Comparison of ENCODE assay signal across 15 cellular contexts in the genomic region with DNA sequence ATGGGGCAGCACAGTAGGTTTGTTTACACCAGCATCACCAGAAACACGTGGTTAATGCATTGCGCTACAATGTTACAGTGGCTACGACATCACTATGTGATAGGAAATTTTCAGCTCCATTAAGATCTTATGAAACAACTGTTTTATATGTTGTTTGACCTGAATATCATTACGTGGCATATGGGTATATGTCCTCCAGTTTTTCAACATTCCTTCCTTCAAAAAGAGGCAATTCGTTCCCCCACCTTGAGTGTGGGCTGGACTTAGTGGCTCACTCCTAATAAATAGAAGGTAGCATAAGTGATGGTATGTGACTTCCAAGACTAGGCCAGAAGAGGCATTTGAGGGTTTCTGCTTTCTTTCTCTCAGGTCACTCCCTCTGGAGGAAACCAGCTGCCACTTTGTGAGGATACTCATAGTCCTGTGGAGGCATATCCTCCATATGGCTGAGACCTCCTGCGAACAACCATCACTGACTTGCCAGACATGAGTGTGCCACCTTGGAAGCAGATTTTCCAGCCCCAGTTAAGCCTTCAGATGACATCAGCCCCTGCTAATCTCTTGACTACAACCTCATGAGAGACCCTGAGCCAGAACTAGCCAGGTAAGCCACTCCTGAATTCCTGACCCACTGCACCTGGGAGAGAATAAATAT. TPM values are rescaled to one million over a fixed set of nuclear protein-coding genes. Genes with fewer than 3 reads are reported as not detected.
DNase-seq lines count a peak whose midpoint lies in the region; ATAC-seq lines count a peak whose summit lies in the region.
"Had no signal": no experiment of that assay in that cellular context is flagged by ENCODE, and none has a peak within 500 bp of the region (broad histone marks: within the 10 kb centered on the region; RNA-seq: fewer than 3 reads in every experiment).

No MANE protein-coding gene starts in this region.

- H3K27me3 Mint-ChIP-seq in activated naive CD8-positive, alpha-beta T cell = no peaks in the 10 kb centered on the region
- H3K27me3 Mint-ChIP-seq in activated naive CD8-positive, alpha-beta T cell treated with anti-CD3 and anti-CD28 coated beads, Interleukin-2, amount 50 U/mL, for 24 hours = no peaks in the 10 kb centered on the region
- no peaks in the 10 kb centered on the region for H3K27me3 Mint-ChIP-seq in T-cell
- no peaks in the 10 kb centered on the region for H3K27me3 Mint-ChIP-seq in naive thymus-derived CD8-positive, alpha-beta T cell

- POLR2A ChIA-PET in T-cell (lab: Charles Lee) = no interaction called here
- POLR2A ChIA-PET in naive thymus-derived CD8-positive, alpha-beta T cell (lab: Charles Lee) = no interaction called here

- H3K36me3 Mint-ChIP-seq in activated naive CD8-positive, alpha-beta T cell = peaks cover 4% of the 10 kb centered on the region
- H3K36me3 Mint-ChIP-seq in activated naive CD8-positive, alpha-beta T cell treated with anti-CD3 and anti-CD28 coated beads, Interleukin-2, amount 50 U/mL, for 24 hours (ENCODE audit: low read depth) = no peaks in the 10 kb centered on the region
- peaks cover 9% of the 10 kb centered on the region for H3K36me3 Mint-ChIP-seq in T-cell
- H3K36me3 Mint-ChIP-seq in naive thymus-derived CD8-positive, alpha-beta T cell = peaks cover 1 to 5% (median 3%) of the 10 kb centered on the region in 3 donors
- H3K36me3 Mint-ChIP-seq in activated naive CD4-positive, alpha-beta T cell treated with anti-CD3 and anti-CD28 coated beads, Interleukin-2, amount 50 U/mL, for 72 hours = peaks cover 6 to 7% of the 10 kb centered on the region in 2 donors

- H3K9me3 Mint-ChIP-seq in activated naive CD8-positive, alpha-beta T cell (ENCODE audit: low read depth) = no peaks in the 10 kb centered on the region
- H3K9me3 Mint-ChIP-seq in activated naive CD8-positive, alpha-beta T cell treated with anti-CD3 and anti-CD28 coated beads, Interleukin-2, amount 50 U/mL, for 24 hours = no peaks in the 10 kb centered on the region
- no peaks in the 10 kb centered on the region for H3K9me3 Mint-ChIP-seq in T-cell
- peaks cover 0 to 4% (median 0%) of the 10 kb centered on the region in 9 donors for H3K9me3 Mint-ChIP-seq in naive thymus-derived CD8-positive, alpha-beta T cell
- H3K9me3 Mint-ChIP-seq in activated naive CD4-positive, alpha-beta T cell treated with anti-CD3 and anti-CD28 coated beads, Interleukin-2, amount 50 U/mL, for 72 hours = no peaks in the 10 kb centered on the region

- ATAC-seq in activated naive CD8-positive, alpha-beta T cell treated with anti-CD3 and anti-CD28 coated beads, Interleukin-2, amount 50 U/mL, for 24 hours = no peak
- ATAC-seq in T-cell (replicated peaks in 1 of 4) (no peak), HG02642 (IDR thresholded peaks at IDR 0.05; ENCODE audit: poor library complexity, unreplicated experiment) (no peak)
- no peak for ATAC-seq in naive thymus-derived CD8-positive, alpha-beta T cell
- no peak for ATAC-seq in activated naive CD4-positive, alpha-beta T cell treated with anti-CD3 and anti-CD28 coated beads, Interleukin-2, amount 50 U/mL, for 72 hours
- ATAC-seq: A549 had no signal

- H3K4me3 Mint-ChIP-seq in activated naive CD8-positive, alpha-beta T cell = peak overlapping the region; percentile 59
- H3K4me3 Mint-ChIP-seq in activated naive CD8-positive, alpha-beta T cell treated with anti-CD3 and anti-CD28 coated beads, Interleukin-2, amount 50 U/mL, for 24 hours = no peak overlapping the region
- peak overlapping the region; percentile 8 to 69 (median 22) for H3K4me3 Mint-ChIP-seq in T-cell
- peak overlapping the region in 6 of 10 donors; percentile 16 to 81 (median 60) for H3K4me3 Mint-ChIP-seq in naive thymus-derived CD8-positive, alpha-beta T cell

- CTCF ChIA-PET in T-cell (lab: Charles Lee) = interaction anchor here (0.6 to 0.7 kb wide), 2 partner anchors 18 to 316 kb away, joined by 3 to 4 read pairs; no protein-coding TSS in a partner anchor

- no peak for DNase-seq in activated naive CD8-positive, alpha-beta T cell treated with anti-CD3 and anti-CD28 coated beads, Interleukin-2, amount 50 U/mL, for 24 hours
- no peak for DNase-seq in T-cell
- no peak for DNase-seq in naive thymus-derived CD8-positive, alpha-beta T cell
- no peak for DNase-seq in activated naive CD4-positive, alpha-beta T cell treated with anti-CD3 and anti-CD28 coated beads, Interleukin-2, amount 50 U/mL, for 72 hours (ENCODE audit: low spot score in 2 of 2)
- DNase-seq in NAMALWA (ENCODE audit: low spot score) = no peak
- DNase-seq: DMS153; HCEC 1CT; NCI-H1436 treated with DMSO at 0.1 percent for 48 hours; NCI-H2081 treated with DMSO at 0.1 percent for 48 hours; NCI-H524 treated with DMSO at 0.1 percent for 48 hours; NK-92 treated with Interleukin-12 subunit alpha and Interleukin-12 subunit beta, amount 100 ng/mL, for 24 hours; OCI-M1 had no signal

- H3K4me1 Mint-ChIP-seq in activated naive CD8-positive, alpha-beta T cell (ENCODE audit: low read depth) = peaks cover 32% of the 10 kb centered on the region
- peaks cover 30% of the 10 kb centered on the region for H3K4me1 Mint-ChIP-seq in activated naive CD8-positive, alpha-beta T cell treated with anti-CD3 and anti-CD28 coated beads, Interleukin-2, amount 50 U/mL, for 24 hours
- peaks cover 28 to 36% (median 33%) of the 10 kb centered on the region in 3 donors for H3K4me1 Mint-ChIP-seq in T-cell
- peaks cover 23 to 35% (median 26%) of the 10 kb centered on the region in 4 donors for H3K4me1 Mint-ChIP-seq in naive thymus-derived CD8-positive, alpha-beta T cell

- no peak overlapping the region for H3K27ac Mint-ChIP-seq in activated naive CD8-positive, alpha-beta T cell
- H3K27ac Mint-ChIP-seq in activated naive CD8-positive, alpha-beta T cell treated with anti-CD3 and anti-CD28 coated beads, Interleukin-2, amount 50 U/mL, for 24 hours = no peak overlapping the region
- H3K27ac Mint-ChIP-seq in T-cell = peak overlapping the region; percentile 15 to 30
- peak overlapping the region in 6 of 10 donors; percentile 10 to 56 (median 40) for H3K27ac Mint-ChIP-seq in naive thymus-derived CD8-positive, alpha-beta T cell
- no peak overlapping the region for H3K27ac Mint-ChIP-seq in activated naive CD4-positive, alpha-beta T cell treated with anti-CD3 and anti-CD28 coated beads, Interleukin-2, amount 50 U/mL, for 72 hours

RNA-seq across cellular contexts. Expression of gene TRAM2, which starts 2.3 kb away (rescaled TPM):
- 10 to 100 TPM in 1 of 5 donors, 1 to 10 TPM in 4; 8.8 to 12.1 (median 9.3) TPM for total RNA-seq in T-cell
- total RNA-seq in naive thymus-derived CD8-positive, alpha-beta T cell = 1 to 10 TPM; 9.4 to 9.9 TPM
- 1 to 10 TPM; 3.1 to 4.9 (median 3.3) TPM for polyA plus RNA-seq in naive thymus-derived CD8-positive, alpha-beta T cell
- total RNA-seq in activated naive CD4-positive, alpha-beta T cell treated with anti-CD3 and anti-CD28 coated beads, Interleukin-2, amount 50 U/mL, for 72 hours = 1 to 10 TPM; 3.2 to 3.8 TPM

Comparison
In these comparisons a context has a peak if more than half of its experiments do, and no peak if none do; other contexts are left out.
1. H3K27ac Mint-ChIP-seq: peak in T-cell (2 of 2) and naive thymus-derived CD8-positive, alpha-beta T cell (6 of 10); none in activated naive CD8-positive, alpha-beta T cell (single experiment), activated naive CD8-positive, alpha-beta T cell treated with anti-CD3 and anti-CD28 coated beads, Interleukin-2, amount 50 U/mL, for 24 hours (single experiment) and activated naive CD4-positive, alpha-beta T cell treated with anti-CD3 and anti-CD28 coated beads, Interleukin-2, amount 50 U/mL, for 72 hours (0 of 2).